14 cellular contexts compared by ENCODE assay signal in genomic region chr1:14696766-14697165, GRCh38.
DNase-seq lines count a peak whose midpoint lies in the region; ATAC-seq and TF ChIP-seq lines count a peak whose summit lies in the region.
"Had no signal": no experiment of that assay in that cellular context is flagged by ENCODE, and none has a peak within 500 bp of the region (broad histone marks: within the 10 kb centered on the region; RNA-seq: fewer than 3 reads in every experiment).

No MANE protein-coding gene starts in this region.

- no peaks in the 10 kb centered on the region for H3K27me3 ChIP-seq in thyroid gland
- H3K27me3 ChIP-seq: BLaER1 treated with 17β-estradiol and CSF1 and Interleukin-3, amounts not matched to agents 10 nM and 100 nM had no signal

- DNase-seq in ELF-1 (ENCODE audit: low read depth, low spot score) (peak; percentile 11), left kidney (ENCODE audit: low read depth, low spot score) (peak; percentile 72), thyroid gland (peak; percentile 20 to 33)
- DNase-seq: Calu3; CD8-positive, alpha-beta T cell; GDM1; HCEC 1CT had no signal

- peaks cover 9 to 17% of the 10 kb centered on the region in 2 donors for H3K4me1 ChIP-seq in thyroid gland

- peaks cover 10% of the 10 kb centered on the region for H3K36me3 Mint-ChIP-seq in brain
- H3K36me3 Mint-ChIP-seq: CD8-positive, alpha-beta T cell had no signal

- no peak for TF ChIP-seq POLR2A in thyroid gland (IDR thresholded peaks at IDR 0.05)

- H3K36me3 ChIP-seq in thyroid gland, result no peaks in the 10 kb centered on the region
- H3K36me3 ChIP-seq: BLaER1 treated with 17β-estradiol and CSF1 and Interleukin-3, amounts not matched to agents 10 nM and 100 nM had no signal

- H3K9me3 Mint-ChIP-seq in brain, result peaks cover 0 to 6% (median 0%) of the 10 kb centered on the region in 5 experiments
- H3K9me3 Mint-ChIP-seq: CD8-positive, alpha-beta T cell; GM23338 had no signal

- intact Hi-C loops in thyroid gland (cut with DNase I), result no loop called here

- TF ChIP-seq CTCF in brain (conservative IDR thresholded peaks at IDR 0.05), result no peak
- TF ChIP-seq CTCF in thyroid gland (IDR thresholded peaks at IDR 0.05), result no peak

- no peaks in the 10 kb centered on the region for H3K27me3 Mint-ChIP-seq in brain

- no peak overlapping the region for H3K4me3 ChIP-seq in thyroid gland (replicated peaks in 1 of 3)
- H3K4me3 ChIP-seq: BLaER1 treated with 17β-estradiol and CSF1 and Interleukin-3, amounts not matched to agents 10 nM and 100 nM; GM23338 had no signal

- H3K4me1 Mint-ChIP-seq in brain, result peaks cover 59% of the 10 kb centered on the region
- H3K4me1 Mint-ChIP-seq: B cell had no signal

- H3K9me3 ChIP-seq in thyroid gland, result no peaks in the 10 kb centered on the region
- H3K9me3 ChIP-seq: BLaER1 treated with 17β-estradiol and CSF1 and Interleukin-3, amounts not matched to agents 10 nM and 100 nM had no signal

- no peak overlapping the region for H3K4me3 Mint-ChIP-seq in brain
- H3K4me3 Mint-ChIP-seq: B cell; CD8-positive, alpha-beta T cell; GM23338 had no signal

- no peak overlapping the region for H3K27ac ChIP-seq in thyroid gland
- H3K27ac ChIP-seq: BLaER1 treated with 17β-estradiol and CSF1 and Interleukin-3, amounts not matched to agents 10 nM and 100 nM; HL-60 had no signal

- ATAC-seq in GM18858 (IDR thresholded peaks at IDR 0.05; ENCODE audit: unreplicated experiment), result no peak
- ATAC-seq in HG03135 (IDR thresholded peaks at IDR 0.05; ENCODE audit: unreplicated experiment), result no peak
- ATAC-seq: CD8-positive, alpha-beta T cell; GM23338 had no signal

- WGBS in thyroid gland, 2 donors, result 58 to 62% methylated on average over 4 to 5 of the region's 5 CpGs

- peak overlapping the region in 3 of 5 experiments; percentile 3 to 81 (median 61) for H3K27ac Mint-ChIP-seq in brain
- H3K27ac Mint-ChIP-seq: B cell; CD8-positive, alpha-beta T cell; GM23338 had no signal

Comparison
In these comparisons a context has a peak if more than half of its experiments do, and no peak if none do; other contexts are left out.
1. DNase-seq: peak in every context shown above with its lines; median percentile 72 in left kidney; 26 in thyroid gland; 11 in ELF-1.